In genomic region chr4:4959344-4960074, GRCh38 we compare ENCODE assay signal across 3 cellular contexts. TPM values are rescaled to one million over a fixed set of nuclear protein-coding genes. Genes with fewer than 3 reads are reported as not detected.
"Had no signal": no experiment of that assay in that cellular context is flagged by ENCODE, and none has a peak within 500 bp of the region (broad histone marks: within the 10 kb centered on the region; RNA-seq: fewer than 3 reads in every experiment).

No MANE protein-coding gene starts in this region.

RNA-seq across cellular contexts. Expression of gene CYTL1, which starts 59.7 kb away (rescaled TPM):
- total RNA-seq: gastrocnemius medialis; myocyte; naive thymus-derived CD8-positive, alpha-beta T cell had no signal
- polyA plus RNA-seq: naive thymus-derived CD8-positive, alpha-beta T cell had no signal
